Comparison of ENCODE assay signal across 19 cellular contexts in the genomic region with DNA sequence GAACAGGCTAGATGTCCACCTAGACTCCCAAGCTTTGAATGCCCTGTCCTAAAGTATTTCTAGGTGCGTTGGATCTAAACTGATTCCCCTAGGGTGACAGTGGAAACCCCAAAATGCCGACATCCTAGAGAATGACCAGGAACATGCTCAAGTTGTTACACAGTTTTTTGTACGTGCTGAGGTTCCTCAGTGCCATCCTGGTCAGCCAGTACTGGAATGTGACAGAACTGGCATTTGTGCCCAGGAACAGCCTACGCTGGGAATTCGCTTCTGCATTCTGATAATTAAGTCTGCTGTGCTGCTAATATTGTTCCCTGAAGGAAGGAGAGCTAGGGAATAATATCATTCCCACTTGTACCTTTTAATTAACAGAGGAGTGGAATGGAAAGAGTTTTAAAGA. TPM values are rescaled to one million over a fixed set of nuclear protein-coding genes. Genes with fewer than 3 reads are reported as not detected.
DNase-seq lines count a peak whose midpoint lies in the region; ATAC-seq and TF ChIP-seq lines count a peak whose summit lies in the region.
"Had no signal": no experiment of that assay in that cellular context is flagged by ENCODE, and none has a peak within 500 bp of the region (broad histone marks: within the 10 kb centered on the region; RNA-seq: fewer than 3 reads in every experiment).

No MANE protein-coding gene starts in this region.

- H3K36me3 ChIP-seq in muscle layer of duodenum (ENCODE audit: control insufficient read depth in 1 of 2, insufficient read depth in 2 of 2, low read length in 2 of 2) = no peaks in the 10 kb centered on the region
- no peaks in the 10 kb centered on the region for H3K36me3 ChIP-seq in thoracic aorta

- no peak overlapping the region for H3K4me3 ChIP-seq in muscle layer of duodenum (ENCODE audit: low read depth in 1 of 2, low read length in 2 of 2)
- no peak overlapping the region for H3K4me3 ChIP-seq in thoracic aorta

- H3K9me3 ChIP-seq in muscle layer of duodenum (ENCODE audit: control insufficient read depth in 1 of 2, low read length in 2 of 2) (no peaks in the 10 kb centered on the region), thoracic aorta (no peaks in the 10 kb centered on the region)

- POLR2A ChIA-PET in naive thymus-derived CD8-positive, alpha-beta T cell (lab: Charles Lee) = interaction anchor here (0.8 kb wide), 1 partner anchor 166 kb away, joined by 3 read pairs; a partner anchor contains a TSS

- H3K27me3 ChIP-seq in muscle layer of duodenum (ENCODE audit: low read depth, low read length) = no peaks in the 10 kb centered on the region
- no peaks in the 10 kb centered on the region for H3K27me3 ChIP-seq in thoracic aorta (replicated peaks; ENCODE audit: insufficient read depth)

- no peaks in the 10 kb centered on the region for H3K27me3 Mint-ChIP-seq in activated T-cell treated with anti-CD3 and anti-CD28 coated beads, Interleukin-2, amount 50 U/mL, for 24 hours
- H3K27me3 Mint-ChIP-seq in activated T-helper 17 cell treated with anti-CD3 and anti-CD28 coated beads, Interleukin-2, amount 50 U/mL, for 72 hours = no peaks in the 10 kb centered on the region
- H3K27me3 Mint-ChIP-seq in naive thymus-derived CD8-positive, alpha-beta T cell = no peaks in the 10 kb centered on the region
- H3K27me3 Mint-ChIP-seq in osteocyte (ENCODE audit: unreplicated experiment) = no peaks in the 10 kb centered on the region

- peak overlapping the region; percentile 76 for H3K27ac ChIP-seq in muscle layer of duodenum (ENCODE audit: low read length)
- H3K27ac ChIP-seq in thoracic aorta = peak overlapping the region; percentile 69 to 74

- no peak for DNase-seq in activated T-cell treated with anti-CD3 and anti-CD28 coated beads, Interleukin-2, amount 50 U/mL, for 24 hours
- DNase-seq in activated T-cell treated with anti-CD3 and anti-CD28 coated beads, Interleukin-2, amount 50 U/mL, for 1 hour = no peak
- DNase-seq in thoracic aorta (ENCODE audit: low spot score) (no peak), osteocyte (ENCODE audit: extremely low spot score, unreplicated experiment) (no peak)
- DNase-seq in naive thymus-derived CD8-positive, alpha-beta T cell = no peak
- DNase-seq: activated CD4-positive, CD25-positive, alpha-beta regulatory T cell treated with anti-CD3 and anti-CD28 coated beads, Interleukin-2, amount 50 U/mL, for 72 hours; activated effector memory CD4-positive, alpha-beta T cell treated with anti-CD3 and anti-CD28 coated beads, Interleukin-2, amount 50 U/mL, for 16 hours; C1 segment of cervical spinal cord; DMS153; GF-D8; KBM-7; left colon; NCI-H1092; NCI-H526 treated with DMSO at 0.1 percent for 48 hours; SHP77 treated with DMSO at 0.1 percent for 48 hours; T-helper 2 cell had no signal

- peak overlapping the region; percentile 37 for H3K27ac Mint-ChIP-seq in activated T-cell treated with anti-CD3 and anti-CD28 coated beads, Interleukin-2, amount 50 U/mL, for 24 hours
- H3K27ac Mint-ChIP-seq in activated T-helper 17 cell treated with anti-CD3 and anti-CD28 coated beads, Interleukin-2, amount 50 U/mL, for 72 hours = peak overlapping the region; percentile 54
- peak overlapping the region in 3 of 10 donors; percentile 3 to 77 (median 4) for H3K27ac Mint-ChIP-seq in naive thymus-derived CD8-positive, alpha-beta T cell
- H3K27ac Mint-ChIP-seq in osteocyte (ENCODE audit: unreplicated experiment) = no peak overlapping the region

- H3K4me1 ChIP-seq in muscle layer of duodenum (ENCODE audit: control insufficient read depth in 1 of 2, insufficient read depth in 2 of 2, low read length in 2 of 2) (peaks cover 0 to 5% of the 10 kb centered on the region in 2 donors), thoracic aorta (ENCODE audit: control insufficient read depth in 1 of 2, low read depth in 2 of 2) (peaks cover 15 to 35% of the 10 kb centered on the region in 2 donors)

- ATAC-seq in activated T-helper 17 cell treated with anti-CD3 and anti-CD28 coated beads, Interleukin-2, amount 50 U/mL, for 72 hours (replicated peaks) = no peak
- ATAC-seq in thoracic aorta (ENCODE audit: insufficient number of reproducible peaks, low FRiP score, low read depth) (no peak), GM19395 (IDR thresholded peaks at IDR 0.05; ENCODE audit: unreplicated experiment) (no peak)
- ATAC-seq in naive thymus-derived CD8-positive, alpha-beta T cell = no peak
- ATAC-seq: left colon had no signal

- no peak overlapping the region for H3K4me3 Mint-ChIP-seq in activated T-cell treated with anti-CD3 and anti-CD28 coated beads, Interleukin-2, amount 50 U/mL, for 24 hours
- no peak overlapping the region for H3K4me3 Mint-ChIP-seq in activated T-helper 17 cell treated with anti-CD3 and anti-CD28 coated beads, Interleukin-2, amount 50 U/mL, for 72 hours
- H3K4me3 Mint-ChIP-seq in naive thymus-derived CD8-positive, alpha-beta T cell = no peak overlapping the region
- no peak overlapping the region for H3K4me3 Mint-ChIP-seq in osteocyte (ENCODE audit: unreplicated experiment)

- peaks cover 6% of the 10 kb centered on the region for H3K9me3 Mint-ChIP-seq in activated T-cell treated with anti-CD3 and anti-CD28 coated beads, Interleukin-2, amount 50 U/mL, for 24 hours
- H3K9me3 Mint-ChIP-seq in activated T-helper 17 cell treated with anti-CD3 and anti-CD28 coated beads, Interleukin-2, amount 50 U/mL, for 72 hours = peaks cover 11% of the 10 kb centered on the region
- H3K9me3 Mint-ChIP-seq in naive thymus-derived CD8-positive, alpha-beta T cell = peaks cover 0 to 9% (median 3%) of the 10 kb centered on the region in 9 donors
- H3K9me3 Mint-ChIP-seq in osteocyte (ENCODE audit: unreplicated experiment) = no peaks in the 10 kb centered on the region

- TF ChIP-seq CTCF in thoracic aorta (IDR thresholded peaks at IDR 0.05) (no peak), osteocyte (IDR thresholded peaks at IDR 0.05) (no peak)

- H3K4me1 Mint-ChIP-seq in activated T-cell treated with anti-CD3 and anti-CD28 coated beads, Interleukin-2, amount 50 U/mL, for 24 hours (ENCODE audit: low read depth) = peaks cover 47% of the 10 kb centered on the region
- H3K4me1 Mint-ChIP-seq in activated T-helper 17 cell treated with anti-CD3 and anti-CD28 coated beads, Interleukin-2, amount 50 U/mL, for 72 hours = peaks cover 41% of the 10 kb centered on the region
- peaks cover 4 to 17% (median 7%) of the 10 kb centered on the region in 4 donors for H3K4me1 Mint-ChIP-seq in naive thymus-derived CD8-positive, alpha-beta T cell
- H3K4me1 Mint-ChIP-seq in osteocyte (ENCODE audit: unreplicated experiment) = peaks cover 20% of the 10 kb centered on the region

- peaks cover 41% of the 10 kb centered on the region for H3K36me3 Mint-ChIP-seq in activated T-cell treated with anti-CD3 and anti-CD28 coated beads, Interleukin-2, amount 50 U/mL, for 24 hours (ENCODE audit: low read depth)
- peaks cover 34% of the 10 kb centered on the region for H3K36me3 Mint-ChIP-seq in activated T-helper 17 cell treated with anti-CD3 and anti-CD28 coated beads, Interleukin-2, amount 50 U/mL, for 72 hours (ENCODE audit: low read depth)
- peaks cover 7 to 17% (median 8%) of the 10 kb centered on the region in 3 donors for H3K36me3 Mint-ChIP-seq in naive thymus-derived CD8-positive, alpha-beta T cell
- H3K36me3 Mint-ChIP-seq in osteocyte (ENCODE audit: unreplicated experiment) = peaks cover 6% of the 10 kb centered on the region

RNA-seq across cellular contexts. Expression of a gene that starts 40.3 kb away (rescaled TPM):
- total RNA-seq in activated T-helper 17 cell treated with anti-CD3 and anti-CD28 coated beads, Interleukin-2, amount 50 U/mL, for 72 hours = 10 to 100 TPM; 26.1 to 43.8 TPM
- 10 to 100 TPM; 20.6 to 27.1 TPM for total RNA-seq in thoracic aorta
- total RNA-seq in naive thymus-derived CD8-positive, alpha-beta T cell = 10 to 100 TPM; 12.4 to 16.6 TPM
- polyA plus RNA-seq in naive thymus-derived CD8-positive, alpha-beta T cell = 10 to 100 TPM; 14.2 to 18.4 (median 15.7) TPM
- total RNA-seq in osteocyte = 16.7 and 17.1 TPM in 2 replicates

RNA-seq across cellular contexts. Expression of a gene that starts 47.1 kb away (rescaled TPM):
- under 1 TPM; 0.63 to 0.74 TPM for total RNA-seq in activated T-helper 17 cell treated with anti-CD3 and anti-CD28 coated beads, Interleukin-2, amount 50 U/mL, for 72 hours
- total RNA-seq in thoracic aorta = 10 to 100 TPM; 36.6 to 38.1 TPM
- total RNA-seq in naive thymus-derived CD8-positive, alpha-beta T cell = under 1 TPM; 0.34 to 0.36 TPM
- under 1 TPM; 0.39 to 0.89 (median 0.84) TPM for polyA plus RNA-seq in naive thymus-derived CD8-positive, alpha-beta T cell
- total RNA-seq in osteocyte = 8.8 and 9.1 TPM in 2 replicates
